Comparison of ENCODE assay signal across 26 cellular contexts in the genomic region with DNA sequence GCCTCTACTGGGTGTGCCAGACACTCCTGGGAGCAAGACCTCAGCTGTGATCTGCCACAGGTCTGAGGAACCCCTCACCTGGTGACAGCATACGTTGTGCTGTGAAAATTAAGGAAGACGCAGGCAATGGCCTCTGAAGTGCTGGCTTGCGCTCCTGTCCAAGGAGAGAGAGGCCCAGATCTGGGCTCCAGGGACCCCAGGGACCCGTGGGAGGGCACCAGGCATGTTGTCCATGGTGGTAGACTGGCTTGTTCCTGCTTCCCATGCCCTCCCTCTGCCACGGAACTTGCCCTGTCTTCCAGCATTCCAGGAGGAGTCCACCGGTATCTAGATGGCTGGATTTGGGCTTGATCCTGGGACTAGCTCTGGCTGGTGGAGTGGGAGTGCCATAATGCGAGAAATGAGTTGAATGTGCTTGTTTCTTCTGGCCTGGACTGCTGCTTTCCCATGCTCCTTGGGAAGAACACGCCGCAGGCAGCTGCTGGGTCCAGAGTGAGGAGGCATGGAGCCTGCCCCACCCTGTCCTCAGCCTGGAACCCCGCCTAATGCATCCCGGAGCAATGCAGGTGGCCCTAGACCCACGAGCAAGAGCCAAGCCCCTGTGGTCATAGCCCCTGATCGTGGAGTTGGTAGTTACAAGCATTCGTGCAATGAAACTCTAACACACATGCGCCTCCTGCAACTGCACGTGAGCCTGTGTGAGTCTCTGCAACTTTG.
"Had no signal": no experiment of that assay in that cellular context is flagged by ENCODE, and none has a peak within 500 bp of the region (broad histone marks: within the 10 kb centered on the region; RNA-seq: fewer than 3 reads in every experiment).

No MANE protein-coding gene starts in this region.

- H3K9ac ChIP-seq: neural progenitor cell had no signal

- H3K36me3 ChIP-seq: brain microvascular endothelial cell, heart right ventricle, lower lobe of right lung, neural progenitor cell, right lobe of liver, suprapubic skin, tibial nerve had no signal

- FAIRE-seq: astrocyte had no signal

- DNase-seq: activated CD4-positive, alpha-beta memory T cell treated with anti-CD3 and anti-CD28 coated beads, Interleukin-2, amount 10 ng/mL, durations not matched to agents 7 days and 5 days; activated CD4-positive, alpha-beta T cell treated with anti-CD3 and anti-CD28 coated beads for 1 hour; activated CD4-positive, alpha-beta T cell treated with anti-CD3 and anti-CD28 coated beads, Interleukin-2, amount 10 ng/mL, durations not matched to agents 7 days and 5 days; activated naive CD4-positive, alpha-beta T cell treated with anti-CD3 and anti-CD28 coated beads, Interleukin-2, amount 10 ng/mL, durations not matched to agents 7 days and 5 days; activated naive CD8-positive, alpha-beta T cell treated with anti-CD3 and anti-CD28 coated beads, Interleukin-2, amount 10 ng/mL, durations not matched to agents 7 days and 5 days; activated T-cell treated with anti-CD3 and anti-CD28 coated beads, Interleukin-2, amount 50 U/mL, for 72 hours; brain microvascular endothelial cell; endodermal cell; foreskin fibroblast; heart right ventricle; kidney glomerular epithelial cell; lower lobe of right lung; mesenchymal stem cell; natural killer cell; stimulated activated CD4-positive, alpha-beta T cell treated with anti-CD3 and anti-CD28 coated beads, Interleukin-2, amount 100 ng/mL, for 24 hours; stimulated activated naive B cell treated with anti-CD40 and anti-IgM and Interleukin-4, amounts not matched to agents 10 μg/mL and 1 μg/mL and 100 μg/mL, for 72 hours; T-helper 2 cell had no signal

- H2AFZ ChIP-seq: neural progenitor cell had no signal

- H3K9me3 ChIP-seq: heart right ventricle, lower lobe of right lung, right lobe of liver, suprapubic skin, tibial nerve had no signal

- H3K4me3 ChIP-seq: heart right ventricle, lower lobe of right lung, neural progenitor cell, right lobe of liver, skin epidermis, suprapubic skin, tibial nerve had no signal

- H3K27me3 ChIP-seq: brain microvascular endothelial cell, neural progenitor cell, right lobe of liver had no signal

- H3K27ac ChIP-seq: brain microvascular endothelial cell, heart right ventricle, lower lobe of right lung, neural progenitor cell, right lobe of liver, skin epidermis, suprapubic skin, tibial nerve had no signal

- H3K4me2 ChIP-seq: neural progenitor cell had no signal

- ATAC-seq: activated T-cell treated with anti-CD3 and anti-CD28 coated beads, Interleukin-2, amount 50 U/mL, for 72 hours; esophagus mucosa; heart right ventricle; left lobe of liver; lower lobe of right lung; stimulated activated naive B cell treated with anti-CD40 and anti-IgM and Interleukin-4, amounts not matched to agents 10 μg/mL and 1 μg/mL and 100 μg/mL, for 72 hours; WTC11 had no signal

- H3K4me1 ChIP-seq: heart right ventricle, lower lobe of right lung, right lobe of liver, tibial nerve had no signal
